9 cellular contexts compared by ENCODE assay signal in genomic region chr16:53664724-53665345, GRCh38. TPM values are rescaled to one million over a fixed set of nuclear protein-coding genes. Genes with fewer than 3 reads are reported as not detected.
DNase-seq lines count a peak whose midpoint lies in the region; ATAC-seq, FAIRE-seq and TF ChIP-seq lines count a peak whose summit lies in the region.
"Had no signal": no experiment of that assay in that cellular context is flagged by ENCODE, and none has a peak within 500 bp of the region (broad histone marks: within the 10 kb centered on the region; RNA-seq: fewer than 3 reads in every experiment).

No MANE protein-coding gene starts in this region.

- H3K27ac Mint-ChIP-seq in endothelial cell (ENCODE audit: unreplicated experiment) (no peak overlapping the region), endodermal cell (no peak overlapping the region)

- H3K4me1 Mint-ChIP-seq in endothelial cell (ENCODE audit: unreplicated experiment) (no peaks in the 10 kb centered on the region), endodermal cell (no peaks in the 10 kb centered on the region)

- H3K4me3 ChIP-seq in AG04450 (ENCODE audit: low read depth, low read length) (no peak overlapping the region; the same call in 1 of the 2 replicates), fibroblast of villous mesenchyme (ENCODE audit: low read depth, low read length) (peak overlapping the region; percentile 1), endodermal cell (ENCODE audit: low read length) (no peak overlapping the region)

- H3K9me3 Mint-ChIP-seq in endothelial cell (ENCODE audit: unreplicated experiment) (no peaks in the 10 kb centered on the region), endodermal cell (no peaks in the 10 kb centered on the region)

- peak; percentile 71 for ATAC-seq in GM18873 (IDR thresholded peaks at IDR 0.05; ENCODE audit: low FRiP score, unreplicated experiment)

- H3K4me1 ChIP-seq in endodermal cell (ENCODE audit: control insufficient read depth, insufficient read depth, low read length), result no peaks in the 10 kb centered on the region

- 86 to 91% methylated on average over 6 to 7 of the region's 7 CpGs for WGBS in endodermal cell (ENCODE audit: insufficient coverage in 1 of 2, insufficient read length in 1 of 2), 2 experiments

- no peak for FAIRE-seq in frontal cortex (lab: Jason Lieb, UNC)
- FAIRE-seq: G401.6 had no signal

- POLR2A ChIA-PET in AG04450 (lab: Yijun Ruan, JAX), result interaction anchor here (1.4 kb wide), 1 partner anchor 104 kb away, joined by 5 read pairs; no protein-coding TSS in a partner anchor

- CTCF ChIA-PET in AG04450 (lab: Charles Lee), result interaction anchor here (0.8 to 1.0 kb wide), 2 partner anchors 78 to 115 kb away, joined by 3 read pairs; no protein-coding TSS in a partner anchor

- H3K9ac ChIP-seq in endodermal cell (ENCODE audit: extremely low read depth, low read length, poor library complexity, severe bottlenecking), result no peak overlapping the region

- H3K4me3 Mint-ChIP-seq in endothelial cell (ENCODE audit: unreplicated experiment), result no peak overlapping the region
- H3K4me3 Mint-ChIP-seq in endodermal cell, result no peak overlapping the region

- no peaks in the 10 kb centered on the region for H3K36me3 ChIP-seq in endodermal cell (ENCODE audit: control insufficient read depth, insufficient read depth, low read length)

- TF ChIP-seq CTCF in AG04450 (IDR thresholded peaks at IDR 0.05; ENCODE audit: low read depth, low read length) (no peak), fibroblast of villous mesenchyme (IDR thresholded peaks at IDR 0.05; ENCODE audit: insufficient read depth, low read depth, low read length) (no peak), endothelial cell (IDR thresholded peaks at IDR 0.05; ENCODE audit: unreplicated experiment) (no peak), endodermal cell (conservative IDR thresholded peaks at IDR 0.05) (no peak)

- H3K27ac ChIP-seq in AG04450 (ENCODE audit: low read depth, low read length) (no peak overlapping the region), endodermal cell (ENCODE audit: low read depth, low read length) (no peak overlapping the region)

- H3K27me3 Mint-ChIP-seq in endothelial cell (ENCODE audit: unreplicated experiment) (no peaks in the 10 kb centered on the region), endodermal cell (ENCODE audit: insufficient read depth) (no peaks in the 10 kb centered on the region)

- DNase-seq in AG04450 (ENCODE audit: low read depth, low spot score), result peak; percentile 50
- peak; percentile 75 for DNase-seq in HS-27A (ENCODE audit: low read depth)
- DNase-seq in fibroblast of villous mesenchyme (ENCODE audit: low read depth), result peak; percentile 91
- no peak for DNase-seq in D341Med (ENCODE audit: low spot score)
- DNase-seq in frontal cortex (ENCODE audit: low spot score in 2 of 2), result no peak
- no peak for DNase-seq in endothelial cell (ENCODE audit: low spot score)
- DNase-seq in endodermal cell, result no peak

- H3K9me3 ChIP-seq in AG04450 (ENCODE audit: control insufficient read depth, insufficient read depth, low read length) (no peaks in the 10 kb centered on the region), endodermal cell (ENCODE audit: control insufficient read depth, low read length) (no peaks in the 10 kb centered on the region)

- no peaks in the 10 kb centered on the region for H3K27me3 ChIP-seq in AG04450 (ENCODE audit: control insufficient read depth, insufficient read depth, low read length)
- no peaks in the 10 kb centered on the region for H3K27me3 ChIP-seq in endodermal cell (ENCODE audit: control insufficient read depth, insufficient read depth, low read length, poor library complexity, severe bottlenecking)

- H3K36me3 Mint-ChIP-seq in endothelial cell (ENCODE audit: low read depth, unreplicated experiment), result no peaks in the 10 kb centered on the region
- H3K36me3 Mint-ChIP-seq in endodermal cell (ENCODE audit: low read depth), result peaks cover 2% of the 10 kb centered on the region

RNA-seq across cellular contexts. Expression of gene RPGRIP1L, which starts 38.8 kb away (rescaled TPM):
- 9.1 and 13.0 TPM in 2 replicates for polyA plus RNA-seq in AG04450 (2011; rRNA removed)
- 12.1 and 14.6 TPM in 2 replicates for polyA minus RNA-seq in AG04450 (2011; rRNA and poly(A)+ RNA removed)
- total RNA-seq in fibroblast of villous mesenchyme, result 12.6 and 22.0 TPM in 2 replicates
- total RNA-seq in frontal cortex, result 24.1 TPM
- total RNA-seq in endothelial cell (ENCODE audit: unreplicated experiment), result 9.0 TPM
- 10 to 100 TPM; 15.9 to 19.8 TPM for total RNA-seq in endodermal cell
- 14.5 TPM for polyA plus RNA-seq in endodermal cell (2013, experiment 1 of 2)
- 13.7 TPM for polyA plus RNA-seq in endodermal cell (2013, experiment 2 of 2)

RNA-seq across cellular contexts. Expression of gene FTO, which starts 39.1 kb away (rescaled TPM):
- 123 and 135 TPM in 2 replicates for polyA plus RNA-seq in AG04450 (2011; rRNA removed)
- polyA minus RNA-seq in AG04450 (2011; rRNA and poly(A)+ RNA removed), result 158 and 166 TPM in 2 replicates
- total RNA-seq in fibroblast of villous mesenchyme (101 and 157 TPM in 2 replicates), frontal cortex (97.8 TPM), endothelial cell (ENCODE audit: unreplicated experiment) (83.8 TPM), endodermal cell (100 to 1,000 TPM in 1 of 2 donors, 10 to 100 TPM in 1; 80.3 to 102 TPM)
- polyA plus RNA-seq in endodermal cell (2013, experiment 1 of 2), result 67.0 TPM
- polyA plus RNA-seq in endodermal cell (2013, experiment 2 of 2), result 66.8 TPM

Comparison
In these comparisons a context has a peak if more than half of its experiments do, and no peak if none do; other contexts are left out.
1. DNase-seq: peak in AG04450 (single experiment), HS-27A (single experiment) and fibroblast of villous mesenchyme (single experiment); none in D341Med (single experiment), frontal cortex (0 of 2), endothelial cell (single experiment) and endodermal cell (single experiment).